ENCODE assay signal across 11 cellular contexts in the genomic region with DNA sequence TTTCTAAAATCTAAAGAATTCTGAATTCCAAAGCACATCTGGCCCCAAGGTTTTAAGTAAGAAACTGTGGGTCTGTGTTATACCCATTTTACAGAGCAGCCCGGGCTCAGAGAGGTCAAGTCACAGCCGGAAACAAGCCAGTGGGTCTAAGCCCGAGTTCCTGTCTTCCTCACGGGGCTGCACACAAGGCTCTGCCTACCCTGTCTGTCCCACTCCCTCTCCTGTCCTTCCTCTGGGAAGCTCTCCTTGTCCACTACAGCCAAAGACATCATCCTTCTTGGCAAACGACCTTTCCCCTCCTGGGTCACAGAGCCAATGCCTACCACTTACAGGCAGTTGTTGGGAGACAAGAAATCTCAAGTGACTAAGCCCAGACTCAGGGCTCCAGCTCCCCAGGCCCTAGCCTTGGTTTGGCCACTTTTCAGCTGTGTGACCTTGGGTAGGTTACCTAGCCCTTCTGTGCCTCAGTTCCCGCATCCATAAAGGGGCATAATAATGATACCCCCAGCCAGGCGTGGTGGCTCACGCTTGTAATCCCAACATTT. TPM values are rescaled to one million over a fixed set of nuclear protein-coding genes. Genes with fewer than 3 reads are reported as not detected.
DNase-seq lines count a peak whose midpoint lies in the region; ATAC-seq and TF ChIP-seq lines count a peak whose summit lies in the region.
"Had no signal": no experiment of that assay in that cellular context is flagged by ENCODE, and none has a peak within 500 bp of the region (broad histone marks: within the 10 kb centered on the region; RNA-seq: fewer than 3 reads in every experiment).

No MANE protein-coding gene starts in this region.

- peaks cover 13% of the 10 kb centered on the region for H3K27me3 Mint-ChIP-seq in dendritic cell treated with granulocyte-macrophage colony-stimulating factor and Interleukin-4, amounts not matched to agents 40 ng/mL and 50 ng/mL, for 4 days
- H3K27me3 Mint-ChIP-seq in mesothelial cell of epicardium (ENCODE audit: low read depth) = no peaks in the 10 kb centered on the region

- ATAC-seq in Right ventricle myocardium superior (ENCODE audit: poor library complexity) (peak; percentile 3), upper lobe of right lung (no peak), HG02588 (IDR thresholded peaks at IDR 0.05; ENCODE audit: unreplicated experiment) (no peak)

- peak overlapping the region; percentile 41 for H3K27ac Mint-ChIP-seq in dendritic cell treated with granulocyte-macrophage colony-stimulating factor and Interleukin-4, amounts not matched to agents 40 ng/mL and 50 ng/mL, for 4 days
- peak overlapping the region; percentile 100 for H3K27ac Mint-ChIP-seq in mesothelial cell of epicardium

- peaks cover 28% of the 10 kb centered on the region for H3K4me1 ChIP-seq in upper lobe of right lung

- no peaks in the 10 kb centered on the region for H3K36me3 Mint-ChIP-seq in dendritic cell treated with granulocyte-macrophage colony-stimulating factor and Interleukin-4, amounts not matched to agents 40 ng/mL and 50 ng/mL, for 4 days (ENCODE audit: low read depth)
- H3K36me3 Mint-ChIP-seq in mesothelial cell of epicardium = no peaks in the 10 kb centered on the region

- DNase-seq in Right ventricle myocardium superior (no peak), cardiac septum (ENCODE audit: low spot score) (no peak), mesothelial cell of epicardium (ENCODE audit: low spot score in 2 of 2, unreplicated experiment in 2 of 2) (no peak), upper lobe of right lung (peak; percentile 23), NCI-H345 treated with DMSO at 0.1 percent for 48 hours (lab: John Stamatoyannopoulos, UW; ENCODE audit: unreplicated experiment) (no peak)
- no peak for DNase-seq in activated CD4-positive, alpha-beta T cell treated with anti-CD3 and anti-CD28 coated beads for 1 hour
- DNase-seq: cerebellar nuclear complex, Kasumi-1, T-helper 2 cell had no signal

- H3K27me3 ChIP-seq in upper lobe of right lung = no peaks in the 10 kb centered on the region

- intact Hi-C loops in Right ventricle myocardium superior (cut with DNase I) (no loop called here), cardiac septum (cut with DNase I) (no loop called here), upper lobe of right lung (cut with DNase I) (no loop called here)
- intact Hi-C loops in dendritic cell treated with granulocyte-macrophage colony-stimulating factor and Interleukin-4, amounts not matched to agents 40 ng/mL and 50 ng/mL, for 4 days (cut with micrococcal nuclease) = loop anchor here (1.0 to 5.0 kb wide), 3 partner anchors 8 to 55 kb away; partner anchors contain the start of gene MAP3K14

- H3K4me3 Mint-ChIP-seq in dendritic cell treated with granulocyte-macrophage colony-stimulating factor and Interleukin-4, amounts not matched to agents 40 ng/mL and 50 ng/mL, for 4 days = no peak overlapping the region
- H3K4me3 Mint-ChIP-seq in mesothelial cell of epicardium = peak overlapping the region; percentile 61

- H3K27ac ChIP-seq in upper lobe of right lung = peak overlapping the region; percentile 90

- H3K9me3 ChIP-seq in upper lobe of right lung = no peaks in the 10 kb centered on the region

- H3K4me3 ChIP-seq in upper lobe of right lung = peak overlapping the region; percentile 45

- H3K4me1 Mint-ChIP-seq in dendritic cell treated with granulocyte-macrophage colony-stimulating factor and Interleukin-4, amounts not matched to agents 40 ng/mL and 50 ng/mL, for 4 days (ENCODE audit: low read depth) = peaks cover 49% of the 10 kb centered on the region
- H3K4me1 Mint-ChIP-seq in mesothelial cell of epicardium = peaks cover 25% of the 10 kb centered on the region

- TF ChIP-seq CTCF in mesothelial cell of epicardium (IDR thresholded peaks at IDR 0.05; ENCODE audit: unreplicated experiment) (no peak), upper lobe of right lung (IDR thresholded peaks at IDR 0.05) (no peak)

- no peaks in the 10 kb centered on the region for H3K36me3 ChIP-seq in upper lobe of right lung

- H3K9me3 Mint-ChIP-seq in dendritic cell treated with granulocyte-macrophage colony-stimulating factor and Interleukin-4, amounts not matched to agents 40 ng/mL and 50 ng/mL, for 4 days = no peaks in the 10 kb centered on the region
- H3K9me3 Mint-ChIP-seq in mesothelial cell of epicardium = no peaks in the 10 kb centered on the region

RNA-seq across cellular contexts. Expression of gene MAP3K14, which starts 55.6 kb away (rescaled TPM):
- total RNA-seq in Right ventricle myocardium superior (12.2 TPM), cardiac septum (14.6 TPM), mesothelial cell of epicardium (8.9 to 9.9 TPM (median 9.8 TPM) in 3 replicates), upper lobe of right lung (9.9 TPM)
